22 cellular contexts compared by ENCODE assay signal in genomic region chr6:42241915-42242314, GRCh38. TPM values are rescaled to one million over a fixed set of nuclear protein-coding genes. Genes with fewer than 3 reads are reported as not detected.
"Had no signal": no experiment of that assay in that cellular context is flagged by ENCODE, and none has a peak within 500 bp of the region (broad histone marks: within the 10 kb centered on the region; RNA-seq: fewer than 3 reads in every experiment).

No MANE protein-coding gene starts in this region.

- H3K27me3 ChIP-seq: colonic mucosa, dorsolateral prefrontal cortex, heart right ventricle, left lung, upper lobe of left lung had no signal

- H3K9me3 ChIP-seq: colonic mucosa, heart right ventricle, left lung, upper lobe of left lung had no signal

- H3K27me3 Mint-ChIP-seq: activated naive CD4-positive, alpha-beta T cell treated with anti-CD3 and anti-CD28 coated beads, Interleukin-2, amount 10 ng/mL, durations not matched to agents 7 days and 5 days; naive thymus-derived CD8-positive, alpha-beta T cell; stimulated activated naive B cell treated with anti-CD40 and anti-IgM and Interleukin-4, amounts not matched to agents 10 μg/mL and 1 μg/mL and 100 μg/mL, for 72 hours had no signal

- H3K4me1 Mint-ChIP-seq: activated naive CD4-positive, alpha-beta T cell treated with anti-CD3 and anti-CD28 coated beads, Interleukin-2, amount 10 ng/mL, durations not matched to agents 7 days and 5 days; naive thymus-derived CD8-positive, alpha-beta T cell had no signal

- H3K27ac ChIP-seq: colonic mucosa, dorsolateral prefrontal cortex, heart right ventricle, left lung, upper lobe of left lung had no signal

- H3K36me3 ChIP-seq: colonic mucosa had no signal

- H3K9me3 Mint-ChIP-seq: activated naive CD4-positive, alpha-beta T cell treated with anti-CD3 and anti-CD28 coated beads, Interleukin-2, amount 10 ng/mL, durations not matched to agents 7 days and 5 days; activated T-cell treated with anti-CD3 and anti-CD28 coated beads, Interleukin-2, amount 50 U/mL, for 72 hours; immature natural killer cell; naive thymus-derived CD8-positive, alpha-beta T cell; stimulated activated naive B cell treated with anti-CD40 and anti-IgM and Interleukin-4, amounts not matched to agents 10 μg/mL and 1 μg/mL and 100 μg/mL, for 72 hours had no signal

- ATAC-seq: activated T-cell treated with anti-CD3 and anti-CD28 coated beads, Interleukin-2, amount 50 U/mL, for 72 hours; heart right ventricle; left lung; naive thymus-derived CD8-positive, alpha-beta T cell; stimulated activated naive B cell treated with anti-CD40 and anti-IgM and Interleukin-4, amounts not matched to agents 10 μg/mL and 1 μg/mL and 100 μg/mL, for 72 hours had no signal

- H3K4me1 ChIP-seq: colonic mucosa, left lung, upper lobe of left lung had no signal

- DNase-seq: activated CD4-positive, alpha-beta T cell treated with anti-CD3 and anti-CD28 coated beads for 4 hours; activated CD4-positive, alpha-beta T cell treated with anti-CD3 and anti-CD28 coated beads, Interleukin-2, amount 50 U/mL, for 48 hours; activated effector memory CD4-positive, alpha-beta T cell treated with Interleukin-2 at 50 U/mL for 16 hours; activated naive CD4-positive, alpha-beta T cell treated with anti-CD3 and anti-CD28 coated beads, Interleukin-2, amount 10 ng/mL, durations not matched to agents 7 days and 5 days; activated T-cell treated with anti-CD3 and anti-CD28 coated beads, Interleukin-2, amount 50 U/mL, for 72 hours; amygdala; colonic mucosa; dorsolateral prefrontal cortex; foreskin fibroblast; heart right ventricle; immature natural killer cell; kidney glomerular epithelial cell; left lung; naive thymus-derived CD8-positive, alpha-beta T cell; retina; stimulated activated CD4-positive, alpha-beta T cell treated with anti-CD3 and anti-CD28 coated beads, Interleukin-2, amount 100 ng/mL, for 48 hours; stimulated activated CD8-positive, alpha-beta memory T cell treated with anti-CD3 and anti-CD28 coated beads, Interleukin-4, amount 100 ng/mL, for 48 hours; stimulated activated naive B cell treated with anti-CD40 and anti-IgM and Interleukin-4, amounts not matched to agents 10 μg/mL and 1 μg/mL and 100 μg/mL, for 72 hours; T-helper 1 cell; T-helper 9 cell; upper lobe of left lung had no signal

- H3K27ac Mint-ChIP-seq: activated naive CD4-positive, alpha-beta T cell treated with anti-CD3 and anti-CD28 coated beads, Interleukin-2, amount 10 ng/mL, durations not matched to agents 7 days and 5 days; immature natural killer cell; stimulated activated naive B cell treated with anti-CD40 and anti-IgM and Interleukin-4, amounts not matched to agents 10 μg/mL and 1 μg/mL and 100 μg/mL, for 72 hours had no signal

- H3K4me3 Mint-ChIP-seq: activated naive CD4-positive, alpha-beta T cell treated with anti-CD3 and anti-CD28 coated beads, Interleukin-2, amount 10 ng/mL, durations not matched to agents 7 days and 5 days; activated T-cell treated with anti-CD3 and anti-CD28 coated beads, Interleukin-2, amount 50 U/mL, for 72 hours; immature natural killer cell; naive thymus-derived CD8-positive, alpha-beta T cell; stimulated activated naive B cell treated with anti-CD40 and anti-IgM and Interleukin-4, amounts not matched to agents 10 μg/mL and 1 μg/mL and 100 μg/mL, for 72 hours had no signal

- H3K4me3 ChIP-seq: colonic mucosa, dorsolateral prefrontal cortex, heart right ventricle, left lung, lung, upper lobe of left lung had no signal

RNA-seq across cellular contexts. Expression of gene GUCA1B, which starts 47.2 kb away (rescaled TPM):
- polyA plus RNA-seq: naive thymus-derived CD8-positive, alpha-beta T cell had no signal
